Comparison of ENCODE assay signal across 1 cellular context in genomic region chr18:23992119-23992940, GRCh38.
A peak's percentile ranks its signal among the peaks of the same experiment; 100 is the strongest.
TF ChIP-seq lines count a peak whose summit lies in the region.

No MANE protein-coding gene starts in this region.

TF ChIP-seq in GM12878, 131 proteins besides CTCF, POLR2A, EP300 and RAD21 (continued from another document and continues in another):
- TF ChIP-seq CBX3 (IDR thresholded peaks at IDR 0.05; ENCODE audit: borderline replicate concordance, low read depth) (no peak), NR2F1 (conservative IDR thresholded peaks at IDR 0.05) (no peak), ZNF207 (IDR thresholded peaks at IDR 0.05; ENCODE audit: borderline replicate concordance) (no peak), SMAD5 (IDR thresholded peaks at IDR 0.05; ENCODE audit: low read depth) (peak; percentile 29; the same call in 1 of the 2 replicates), ZBED1 (IDR thresholded peaks at IDR 0.05; ENCODE audit: borderline replicate concordance) (0 out of 2 replicates have a peak, but pooled peaks have one; percentile 48), PAX8 (IDR thresholded peaks at IDR 0.05) (no peak), ATF2 (IDR thresholded peaks at IDR 0.05; ENCODE audit: low read length) (no peak), POU2F2 (IDR thresholded peaks at IDR 0.05; ENCODE audit: borderline replicate concordance, low read depth, low read length) (no peak), ZBTB33 (IDR thresholded peaks at IDR 0.05) (peak; percentile 66; the same call in 1 of the 2 replicates), BHLHE40 (IDR thresholded peaks at IDR 0.05; ENCODE audit: borderline replicate concordance in 1 of 2, low read depth in 2 of 2, low read length in 1 of 2) (no peak), SMC3 (IDR thresholded peaks at IDR 0.05; ENCODE audit: borderline replicate concordance, low read length) (no peak), RUNX3 (IDR thresholded peaks at IDR 0.05; ENCODE audit: low read length) (peak; percentile 87), SRF (IDR thresholded peaks at IDR 0.05; ENCODE audit: low read depth in 2 of 2, low read length in 2 of 2) (no peak), E4F1 (IDR thresholded peaks at IDR 0.05; ENCODE audit: borderline replicate concordance, partially characterized antibody) (no peak), CBFB (IDR thresholded peaks at IDR 0.05; ENCODE audit: low read depth) (peak; percentile 70; the same call in 1 of the 2 replicates), SIX5 (IDR thresholded peaks at IDR 0.05; ENCODE audit: low read depth, low read length, severe bottlenecking) (no peak), BCL11A (IDR thresholded peaks at IDR 0.05; ENCODE audit: low read depth, low read length) (0 out of 2 replicates have a peak, but pooled peaks have one; percentile 32), ZNF622 (IDR thresholded peaks at IDR 0.05) (no peak), ZNF687 (IDR thresholded peaks at IDR 0.05) (no peak), KDM1A (IDR thresholded peaks at IDR 0.05; ENCODE audit: borderline replicate concordance) (no peak), EZH2 (IDR thresholded peaks at IDR 0.05; ENCODE audit: borderline replicate concordance, control insufficient read depth, low read depth, low read length) (no peak), ZNF274 (IDR thresholded peaks at IDR 0.05; ENCODE audit: insufficient read depth, insufficient read length) (no peak), RBBP5 (conservative IDR thresholded peaks at IDR 0.05) (no peak), ZZZ3 (IDR thresholded peaks at IDR 0.05; ENCODE audit: control insufficient read depth, insufficient read length, low read depth) (no peak), PAX5 (IDR thresholded peaks at IDR 0.05; ENCODE audit: borderline replicate concordance, low read depth, low read length) (no peak), DPF2 (IDR thresholded peaks at IDR 0.05) (0 out of 2 replicates have a peak, but pooled peaks have one; percentile 31), NFIC (IDR thresholded peaks at IDR 0.05; ENCODE audit: low read depth, low read length) (0 out of 2 replicates have a peak, but pooled peaks have one; percentile 24), JUNB (IDR thresholded peaks at IDR 0.05) (no peak), CREB1 (IDR thresholded peaks at IDR 0.05; ENCODE audit: low read depth) (peak; percentile 61; the same call in 1 of the 2 replicates), MTA2 (IDR thresholded peaks at IDR 0.05; ENCODE audit: low read depth) (peak; percentile 41; the same call in 1 of the 2 replicates)
- TF ChIP-seq, protein P1, sequence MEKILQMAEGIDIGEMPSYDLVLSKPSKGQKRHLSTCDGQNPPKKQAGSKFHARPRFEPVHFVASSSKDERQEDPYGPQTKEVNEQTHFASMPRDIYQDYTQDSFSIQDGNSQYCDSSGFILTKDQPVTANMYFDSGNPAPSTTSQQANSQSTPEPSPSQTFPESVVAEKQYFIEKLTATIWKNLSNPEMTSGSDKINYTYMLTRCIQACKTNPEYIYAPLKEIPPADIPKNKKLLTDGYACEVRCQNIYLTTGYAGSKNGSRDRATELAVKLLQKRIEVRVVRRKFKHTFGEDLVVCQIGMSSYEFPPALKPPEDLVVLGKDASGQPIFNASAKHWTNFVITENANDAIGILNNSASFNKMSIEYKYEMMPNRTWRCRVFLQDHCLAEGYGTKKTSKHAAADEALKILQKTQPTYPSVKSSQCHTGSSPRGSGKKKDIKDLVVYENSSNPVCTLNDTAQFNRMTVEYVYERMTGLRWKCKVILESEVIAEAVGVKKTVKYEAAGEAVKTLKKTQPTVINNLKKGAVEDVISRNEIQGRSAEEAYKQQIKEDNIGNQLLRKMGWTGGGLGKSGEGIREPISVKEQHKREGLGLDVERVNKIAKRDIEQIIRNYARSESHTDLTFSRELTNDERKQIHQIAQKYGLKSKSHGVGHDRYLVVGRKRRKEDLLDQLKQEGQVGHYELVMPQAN (conservative IDR thresholded peaks at IDR 0.05): no peak
- TF ChIP-seq, protein P2, sequence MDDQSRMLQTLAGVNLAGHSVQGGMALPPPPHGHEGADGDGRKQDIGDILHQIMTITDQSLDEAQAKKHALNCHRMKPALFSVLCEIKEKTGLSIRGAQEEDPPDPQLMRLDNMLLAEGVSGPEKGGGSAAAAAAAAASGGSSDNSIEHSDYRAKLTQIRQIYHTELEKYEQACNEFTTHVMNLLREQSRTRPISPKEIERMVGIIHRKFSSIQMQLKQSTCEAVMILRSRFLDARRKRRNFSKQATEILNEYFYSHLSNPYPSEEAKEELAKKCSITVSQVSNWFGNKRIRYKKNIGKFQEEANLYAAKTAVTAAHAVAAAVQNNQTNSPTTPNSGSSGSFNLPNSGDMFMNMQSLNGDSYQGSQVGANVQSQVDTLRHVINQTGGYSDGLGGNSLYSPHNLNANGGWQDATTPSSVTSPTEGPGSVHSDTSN (IDR thresholded peaks at IDR 0.05; ENCODE audit: insufficient replicate concordance, low read depth, low read length): peak; percentile 48
- TF ChIP-seq, protein P3, sequence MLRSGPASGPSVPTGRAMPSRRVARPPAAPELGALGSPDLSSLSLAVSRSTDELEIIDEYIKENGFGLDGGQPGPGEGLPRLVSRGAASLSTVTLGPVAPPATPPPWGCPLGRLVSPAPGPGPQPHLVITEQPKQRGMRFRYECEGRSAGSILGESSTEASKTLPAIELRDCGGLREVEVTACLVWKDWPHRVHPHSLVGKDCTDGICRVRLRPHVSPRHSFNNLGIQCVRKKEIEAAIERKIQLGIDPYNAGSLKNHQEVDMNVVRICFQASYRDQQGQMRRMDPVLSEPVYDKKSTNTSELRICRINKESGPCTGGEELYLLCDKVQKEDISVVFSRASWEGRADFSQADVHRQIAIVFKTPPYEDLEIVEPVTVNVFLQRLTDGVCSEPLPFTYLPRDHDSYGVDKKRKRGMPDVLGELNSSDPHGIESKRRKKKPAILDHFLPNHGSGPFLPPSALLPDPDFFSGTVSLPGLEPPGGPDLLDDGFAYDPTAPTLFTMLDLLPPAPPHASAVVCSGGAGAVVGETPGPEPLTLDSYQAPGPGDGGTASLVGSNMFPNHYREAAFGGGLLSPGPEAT (IDR thresholded peaks at IDR 0.05; ENCODE audit: low read depth): no peak
- TF ChIP-seq, protein P4, sequence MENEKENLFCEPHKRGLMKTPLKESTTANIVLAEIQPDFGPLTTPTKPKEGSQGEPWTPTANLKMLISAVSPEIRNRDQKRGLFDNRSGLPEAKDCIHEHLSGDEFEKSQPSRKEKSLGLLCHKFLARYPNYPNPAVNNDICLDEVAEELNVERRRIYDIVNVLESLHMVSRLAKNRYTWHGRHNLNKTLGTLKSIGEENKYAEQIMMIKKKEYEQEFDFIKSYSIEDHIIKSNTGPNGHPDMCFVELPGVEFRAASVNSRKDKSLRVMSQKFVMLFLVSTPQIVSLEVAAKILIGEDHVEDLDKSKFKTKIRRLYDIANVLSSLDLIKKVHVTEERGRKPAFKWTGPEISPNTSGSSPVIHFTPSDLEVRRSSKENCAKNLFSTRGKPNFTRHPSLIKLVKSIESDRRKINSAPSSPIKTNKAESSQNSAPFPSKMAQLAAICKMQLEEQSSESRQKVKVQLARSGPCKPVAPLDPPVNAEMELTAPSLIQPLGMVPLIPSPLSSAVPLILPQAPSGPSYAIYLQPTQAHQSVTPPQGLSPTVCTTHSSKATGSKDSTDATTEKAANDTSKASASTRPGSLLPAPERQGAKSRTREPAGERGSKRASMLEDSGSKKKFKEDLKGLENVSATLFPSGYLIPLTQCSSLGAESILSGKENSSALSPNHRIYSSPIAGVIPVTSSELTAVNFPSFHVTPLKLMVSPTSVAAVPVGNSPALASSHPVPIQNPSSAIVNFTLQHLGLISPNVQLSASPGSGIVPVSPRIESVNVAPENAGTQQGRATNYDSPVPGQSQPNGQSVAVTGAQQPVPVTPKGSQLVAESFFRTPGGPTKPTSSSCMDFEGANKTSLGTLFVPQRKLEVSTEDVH (IDR thresholded peaks at IDR 0.05; ENCODE audit: low read depth, partially characterized antibody): no peak
- TF ChIP-seq, protein P5, sequence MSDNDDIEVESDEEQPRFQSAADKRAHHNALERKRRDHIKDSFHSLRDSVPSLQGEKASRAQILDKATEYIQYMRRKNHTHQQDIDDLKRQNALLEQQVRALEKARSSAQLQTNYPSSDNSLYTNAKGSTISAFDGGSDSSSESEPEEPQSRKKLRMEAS (IDR thresholded peaks at IDR 0.05; ENCODE audit: low read depth, low read length): no peak
- TF ChIP-seq, protein P6, sequence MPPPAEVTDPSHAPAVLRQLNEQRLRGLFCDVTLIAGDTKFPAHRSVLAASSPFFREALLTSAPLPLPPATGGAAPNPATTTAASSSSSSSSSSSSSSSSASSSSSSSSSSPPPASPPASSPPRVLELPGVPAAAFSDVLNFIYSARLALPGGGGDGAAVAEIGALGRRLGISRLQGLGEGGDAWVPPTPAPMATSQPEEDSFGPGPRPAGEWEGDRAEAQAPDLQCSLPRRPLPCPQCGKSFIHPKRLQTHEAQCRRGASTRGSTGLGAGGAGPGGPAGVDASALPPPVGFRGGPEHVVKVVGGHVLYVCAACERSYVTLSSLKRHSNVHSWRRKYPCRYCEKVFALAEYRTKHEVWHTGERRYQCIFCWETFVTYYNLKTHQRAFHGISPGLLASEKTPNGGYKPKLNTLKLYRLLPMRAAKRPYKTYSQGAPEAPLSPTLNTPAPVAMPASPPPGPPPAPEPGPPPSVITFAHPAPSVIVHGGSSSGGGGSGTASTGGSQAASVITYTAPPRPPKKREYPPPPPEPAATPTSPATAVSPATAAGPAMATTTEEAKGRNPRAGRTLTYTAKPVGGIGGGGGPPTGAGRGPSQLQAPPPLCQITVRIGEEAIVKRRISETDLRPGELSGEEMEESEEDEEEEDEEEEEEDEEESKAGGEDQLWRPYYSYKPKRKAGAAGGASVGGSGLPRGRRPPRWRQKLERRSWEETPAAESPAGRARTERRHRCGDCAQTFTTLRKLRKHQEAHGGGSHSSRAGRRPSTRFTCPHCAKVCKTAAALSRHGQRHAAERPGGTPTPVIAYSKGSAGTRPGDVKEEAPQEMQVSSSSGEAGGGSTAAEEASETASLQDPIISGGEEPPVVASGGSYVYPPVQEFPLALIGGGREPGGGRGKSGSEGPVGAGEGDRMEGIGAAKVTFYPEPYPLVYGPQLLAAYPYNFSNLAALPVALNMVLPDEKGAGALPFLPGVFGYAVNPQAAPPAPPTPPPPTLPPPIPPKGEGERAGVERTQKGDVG (CRISPR knock-in tag; IDR thresholded peaks at IDR 0.05): no peak
